Comparison of ENCODE assay signal across 25 cellular contexts in the genomic region with DNA sequence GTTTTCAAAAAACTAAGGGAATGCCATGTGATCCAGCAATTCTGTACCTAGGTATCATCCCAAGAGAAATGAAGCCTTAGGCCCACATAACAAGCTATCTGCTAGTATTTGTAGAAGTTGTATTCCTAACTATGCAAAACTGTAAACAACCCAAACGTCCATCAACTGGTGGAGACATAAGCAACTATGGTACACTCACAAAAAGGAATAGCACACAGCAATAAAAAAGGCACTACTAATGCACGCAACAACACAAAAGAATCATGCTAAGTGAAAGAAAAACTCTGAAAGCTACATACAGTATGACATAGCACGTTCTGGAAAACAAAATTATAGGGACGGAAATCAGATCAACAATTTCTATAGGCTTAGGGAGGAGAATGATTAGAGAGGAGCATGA. TPM values are rescaled to one million over a fixed set of nuclear protein-coding genes. Genes with fewer than 3 reads are reported as not detected.
DNase-seq lines count a peak whose midpoint lies in the region; ATAC-seq, FAIRE-seq and TF ChIP-seq lines count a peak whose summit lies in the region.
"Had no signal": no experiment of that assay in that cellular context is flagged by ENCODE, and none has a peak within 500 bp of the region (broad histone marks: within the 10 kb centered on the region; RNA-seq: fewer than 3 reads in every experiment).

No MANE protein-coding gene starts in this region.

- no peaks in the 10 kb centered on the region for H3K36me3 Mint-ChIP-seq in stimulated activated naive CD8-positive, alpha-beta T cell treated with anti-CD3 and anti-CD28 coated beads, Interleukin-15, Interleukin-2, amounts not matched to agents 100 ng/mL and 50 ng/mL, for 24 hours (ENCODE audit: low read depth)
- no peaks in the 10 kb centered on the region for H3K36me3 Mint-ChIP-seq in activated T-helper 2 cell treated with anti-CD3 and anti-CD28 coated beads, Interferon-gamma antibody, Interleukin-2, Interleukin-4, amounts not matched to agents 10 μg/mL and 5 μg/mL and 100 μg/mL, durations not matched to agents 14 hours and 24 hours and 36 hours (ENCODE audit: low read depth)
- H3K36me3 Mint-ChIP-seq: CD14-positive monocyte, IgD-negative memory B cell had no signal

- H3K36me3 ChIP-seq in IMR-90 (ENCODE audit: control insufficient read depth, insufficient read depth, low read length) (no peaks in the 10 kb centered on the region), endothelial cell of umbilical vein (ENCODE audit: control insufficient read depth in 2 of 2, extremely low read depth in 1 of 2, insufficient read depth in 2 of 2, low read length in 2 of 2) (no peaks in the 10 kb centered on the region), tibial nerve (no peaks in the 10 kb centered on the region)
- H3K36me3 ChIP-seq: BE2C had no signal

- no peaks in the 10 kb centered on the region for H3K79me1 ChIP-seq in IMR-90 (ENCODE audit: low read depth in 1 of 2, low read length in 2 of 2)

- BruUV-seq in IMR-90 (replicated peaks; lab: Mats Ljungman, UMichigan) (no TSS peak), endothelial cell of umbilical vein (replicated peaks; lab: Mats Ljungman, UMichigan) (no TSS peak)

- H3K4me1 Mint-ChIP-seq in stimulated activated naive CD8-positive, alpha-beta T cell treated with anti-CD3 and anti-CD28 coated beads, Interleukin-15, Interleukin-2, amounts not matched to agents 100 ng/mL and 50 ng/mL, for 24 hours (ENCODE audit: low read depth): peaks cover 24% of the 10 kb centered on the region
- H3K4me1 Mint-ChIP-seq in activated T-helper 2 cell treated with anti-CD3 and anti-CD28 coated beads, Interferon-gamma antibody, Interleukin-2, Interleukin-4, amounts not matched to agents 10 μg/mL and 5 μg/mL and 100 μg/mL, durations not matched to agents 14 hours and 24 hours and 36 hours (ENCODE audit: low read depth): peaks cover 4% of the 10 kb centered on the region
- H3K4me1 Mint-ChIP-seq: CD4-positive, alpha-beta memory T cell; GM23338; IgD-negative memory B cell had no signal

- H3K9me3 Mint-ChIP-seq in stimulated activated naive CD8-positive, alpha-beta T cell treated with anti-CD3 and anti-CD28 coated beads, Interleukin-15, Interleukin-2, amounts not matched to agents 100 ng/mL and 50 ng/mL, for 24 hours: no peaks in the 10 kb centered on the region
- H3K9me3 Mint-ChIP-seq in activated T-helper 2 cell treated with anti-CD3 and anti-CD28 coated beads, Interferon-gamma antibody, Interleukin-2, Interleukin-4, amounts not matched to agents 10 μg/mL and 5 μg/mL and 100 μg/mL, durations not matched to agents 14 hours and 24 hours and 36 hours: no peaks in the 10 kb centered on the region
- H3K9me3 Mint-ChIP-seq: CD14-positive monocyte; CD4-positive, alpha-beta memory T cell; GM23338; HFFc6; IgD-negative memory B cell had no signal

- in situ Hi-C loops in IMR-90 (cut with MboI; ENCODE audit: low sequenced_read_pairs): no loop called here

- no CpG with 5 or more reads among the region's 4 CpGs for WGBS in IMR-90 (ENCODE audit: extremely low coverage in 2 of 2, insufficient read length in 1 of 2), 2 experiments
- 87 to 90% methylated on average over 4 of the region's 4 CpGs for WGBS in tibial nerve, 2 donors

- TF ChIP-seq CTCF in IMR-90 (conservative IDR thresholded peaks at IDR 0.05; ENCODE audit: low read depth, low read length) (no peak), endothelial cell of umbilical vein (IDR thresholded peaks at IDR 0.05; ENCODE audit: extremely low read depth in 1 of 2, insufficient read depth in 1 of 2, low read depth in 1 of 2, low read length in 2 of 2) (no peak), tibial nerve (IDR thresholded peaks at IDR 0.05) (no peak)

- no peak overlapping the region for H2BK5ac ChIP-seq in IMR-90 (ENCODE audit: low read depth, low read length, poor library complexity, severe bottlenecking)

- no peak overlapping the region for H4K8ac ChIP-seq in IMR-90 (ENCODE audit: low read depth in 2 of 2, low read length in 2 of 2)

- TF ChIP-seq RAD21 in IMR-90 (IDR thresholded peaks at IDR 0.05; ENCODE audit: low read length): no peak

- intact Hi-C loops in IMR-90 (cut with micrococcal nuclease): no loop called here
- intact Hi-C loops in endothelial cell of umbilical vein (cut with micrococcal nuclease): no loop called here
- intact Hi-C loops in activated T-helper 2 cell treated with anti-CD3 and anti-CD28 coated beads, Interferon-gamma antibody, Interleukin-2, Interleukin-4, amounts not matched to agents 10 μg/mL and 5 μg/mL and 100 μg/mL, durations not matched to agents 14 hours and 24 hours and 36 hours (cut with micrococcal nuclease): no loop called here

- no peak overlapping the region for H2AFZ ChIP-seq in IMR-90 (replicated peaks; ENCODE audit: low read length, poor library complexity)
- H2AFZ ChIP-seq in endothelial cell of umbilical vein (ENCODE audit: low read depth, low read length): no peak overlapping the region

- H3K4me3 ChIP-seq in IMR-90 (ENCODE audit: insufficient read depth, low read depth, low read length): no peak overlapping the region
- no peak overlapping the region for H3K4me3 ChIP-seq in endothelial cell of umbilical vein (replicated peaks in 1 of 3; ENCODE audit: insufficient read depth in 1 of 3, low read depth in 1 of 3, low read length in 3 of 3)
- no peak overlapping the region for H3K4me3 ChIP-seq in tibial nerve
- H3K4me3 ChIP-seq: GM23338 had no signal

- no peaks in the 10 kb centered on the region for H3K79me2 ChIP-seq in endothelial cell of umbilical vein (ENCODE audit: control insufficient read depth, insufficient read depth, low read length)

- no peak overlapping the region for H3K4me3 Mint-ChIP-seq in stimulated activated naive CD8-positive, alpha-beta T cell treated with anti-CD3 and anti-CD28 coated beads, Interleukin-15, Interleukin-2, amounts not matched to agents 100 ng/mL and 50 ng/mL, for 24 hours
- H3K4me3 Mint-ChIP-seq in activated T-helper 2 cell treated with anti-CD3 and anti-CD28 coated beads, Interferon-gamma antibody, Interleukin-2, Interleukin-4, amounts not matched to agents 10 μg/mL and 5 μg/mL and 100 μg/mL, durations not matched to agents 14 hours and 24 hours and 36 hours (ENCODE audit: low read depth): no peak overlapping the region
- H3K4me3 Mint-ChIP-seq: CD14-positive monocyte; CD4-positive, alpha-beta memory T cell; GM23338; HFFc6; IgD-negative memory B cell had no signal

- CTCF ChIA-PET in IMR-90 (lab: Yijun Ruan, JAX): interaction anchor here (0.9 to 1.1 kb wide), 2 partner anchors 9 to 11 kb away, joined by 3 to 4 read pairs; no protein-coding TSS in a partner anchor
- CTCF ChIA-PET in endothelial cell of umbilical vein (lab: Charles Lee): interaction anchor here (1.0 kb wide), 1 partner anchor 15 kb away, joined by 3 read pairs; no protein-coding TSS in a partner anchor

- H4K91ac ChIP-seq in IMR-90 (ENCODE audit: insufficient read depth, low read depth, low read length): no peak overlapping the region

- H3K27me3 Mint-ChIP-seq in stimulated activated naive CD8-positive, alpha-beta T cell treated with anti-CD3 and anti-CD28 coated beads, Interleukin-15, Interleukin-2, amounts not matched to agents 100 ng/mL and 50 ng/mL, for 24 hours: no peaks in the 10 kb centered on the region
- no peaks in the 10 kb centered on the region for H3K27me3 Mint-ChIP-seq in activated T-helper 2 cell treated with anti-CD3 and anti-CD28 coated beads, Interferon-gamma antibody, Interleukin-2, Interleukin-4, amounts not matched to agents 10 μg/mL and 5 μg/mL and 100 μg/mL, durations not matched to agents 14 hours and 24 hours and 36 hours (ENCODE audit: low read depth)
- H3K27me3 Mint-ChIP-seq: CD4-positive, alpha-beta memory T cell; IgD-negative memory B cell had no signal

- H3K56ac ChIP-seq in IMR-90 (ENCODE audit: extremely low read depth, insufficient read depth, low read length): no peak overlapping the region

- no peaks in the 10 kb centered on the region for H3K4me1 ChIP-seq in IMR-90 (ENCODE audit: control insufficient read depth, insufficient read depth, low read length)
- no peaks in the 10 kb centered on the region for H3K4me1 ChIP-seq in endothelial cell of umbilical vein (ENCODE audit: control insufficient read depth, extremely low read depth, insufficient read depth, low read length)
- no peaks in the 10 kb centered on the region for H3K4me1 ChIP-seq in tibial nerve
- H3K4me1 ChIP-seq: BE2C had no signal

- no peak overlapping the region for H2AK9ac ChIP-seq in IMR-90 (replicated peaks; ENCODE audit: low read depth, low read length, poor library complexity)

- DNase-seq in stimulated activated naive CD8-positive, alpha-beta T cell treated with anti-CD3 and anti-CD28 coated beads, Interleukin-15, Interleukin-2, amounts not matched to agents 100 U/mL and 50 U/mL, for 24 hours: no peak
- no peak for DNase-seq in IMR-90
- no peak for DNase-seq in endothelial cell of umbilical vein (ENCODE audit: low read depth, low spot score)
- no peak for DNase-seq in tibial nerve (ENCODE audit: low spot score in 2 of 2)
- DNase-seq in activated CD8-positive, alpha-beta memory T cell treated with anti-CD3 and anti-CD28 coated beads, Interleukin-2, amount 50 U/mL, for 4 hours: no peak
- DNase-seq in activated T-helper 2 cell treated with anti-CD3 and anti-CD28 coated beads, Interferon-gamma antibody, Interleukin-2, Interleukin-4, amounts not matched to agents 10 μg/mL and 5 μg/mL and 100 μg/mL, durations not matched to agents 14 hours and 24 hours and 36 hours (ENCODE audit: low spot score): no peak
- DNase-seq: ACHN; BE2C; CD4-positive, alpha-beta memory T cell; DMS153; DMS79; GDM1; HCEC 1CT; HFFc6 had no signal

- TF ChIP-seq POLR2A in IMR-90 (IDR thresholded peaks at IDR 0.05; ENCODE audit: low read depth, low read length) (no peak), endothelial cell of umbilical vein (IDR thresholded peaks at IDR 0.05; ENCODE audit: low read depth, low read length) (no peak), tibial nerve (IDR thresholded peaks at IDR 0.05) (no peak)

- H2BK20ac ChIP-seq in IMR-90 (ENCODE audit: low read depth, low read length): no peak overlapping the region

- no peak for ATAC-seq in stimulated activated naive CD8-positive, alpha-beta T cell treated with anti-CD3 and anti-CD28 coated beads, Interleukin-15, Interleukin-2, amounts not matched to agents 100 U/mL and 50 U/mL, for 24 hours
- ATAC-seq in IMR-90 (ENCODE audit: low read depth) (no peak), GM21717 (IDR thresholded peaks at IDR 0.05; ENCODE audit: unreplicated experiment) (no peak)
- ATAC-seq: GM23338 had no signal

- dilution Hi-C loops in IMR-90 (cut with HindIII; ENCODE audit: low sequenced_read_pairs, unreplicated experiment) (no loop called here), endothelial cell of umbilical vein (cut with MboI; ENCODE audit: extremely low pct_ligation_motif_present, low sequenced_read_pairs) (no loop called here)

- H3K4me2 ChIP-seq in IMR-90 (ENCODE audit: low read depth, low read length) (0 out of 2 replicates have a peak overlapping the region, but pooled peaks have one; percentile 21), endothelial cell of umbilical vein (ENCODE audit: insufficient read depth, low read length) (peak overlapping the region; percentile 12)
- H3K4me2 ChIP-seq: GM23338 had no signal

- H3K18ac ChIP-seq in IMR-90 (ENCODE audit: low read depth, low read length): no peak overlapping the region

- no peak overlapping the region for H2BK15ac ChIP-seq in IMR-90 (ENCODE audit: low read depth, low read length)

- H3K9me1 ChIP-seq in IMR-90 (ENCODE audit: insufficient read depth, low read length): no peaks in the 10 kb centered on the region
- no peaks in the 10 kb centered on the region for H3K9me1 ChIP-seq in endothelial cell of umbilical vein (replicated peaks; ENCODE audit: control insufficient read depth, extremely low read depth, insufficient read depth, low read length)

- no peak overlapping the region for H4K5ac ChIP-seq in IMR-90 (ENCODE audit: low read depth, low read length)

- H3K9ac ChIP-seq in IMR-90 (ENCODE audit: low read depth, low read length) (no peak overlapping the region), endothelial cell of umbilical vein (replicated peaks; ENCODE audit: extremely low read depth, insufficient read depth, low read length) (no peak overlapping the region)

- POLR2A ChIA-PET in IMR-90 (lab: Charles Lee; ENCODE audit: unreplicated experiment) (no interaction called here), endothelial cell of umbilical vein (lab: Charles Lee) (no interaction called here)

- no peak overlapping the region for H3K23ac ChIP-seq in IMR-90 (ENCODE audit: low read depth, low read length)

- H2AK5ac ChIP-seq in IMR-90 (ENCODE audit: low read depth, low read length): no peak overlapping the region

- no peak for FAIRE-seq in endothelial cell of umbilical vein (lab: Jason Lieb, UNC)
- FAIRE-seq: GM12892, GM18507, H54, HTR-8/SVneo had no signal

- H4K20me1 ChIP-seq in IMR-90 (ENCODE audit: insufficient read depth, low read length) (no peaks in the 10 kb centered on the region), endothelial cell of umbilical vein (replicated peaks; ENCODE audit: control insufficient read depth, extremely low read depth, insufficient read depth, low read length) (no peaks in the 10 kb centered on the region)

- no peak overlapping the region for H2BK120ac ChIP-seq in IMR-90 (ENCODE audit: low read depth, low read length)

- H3K9me3 ChIP-seq in IMR-90 (ENCODE audit: control insufficient read depth, insufficient read depth, low read length) (no peaks in the 10 kb centered on the region), endothelial cell of umbilical vein (replicated peaks; ENCODE audit: control insufficient read depth, insufficient read depth, low read length) (no peaks in the 10 kb centered on the region), tibial nerve (peaks cover 0 to 3% (median 0%) of the 10 kb centered on the region in 4 donors)
- H3K9me3 ChIP-seq: BE2C had no signal

- H3K27ac Mint-ChIP-seq in stimulated activated naive CD8-positive, alpha-beta T cell treated with anti-CD3 and anti-CD28 coated beads, Interleukin-15, Interleukin-2, amounts not matched to agents 100 ng/mL and 50 ng/mL, for 24 hours: peak overlapping the region; percentile 32
- H3K27ac Mint-ChIP-seq in activated T-helper 2 cell treated with anti-CD3 and anti-CD28 coated beads, Interferon-gamma antibody, Interleukin-2, Interleukin-4, amounts not matched to agents 10 μg/mL and 5 μg/mL and 100 μg/mL, durations not matched to agents 14 hours and 24 hours and 36 hours: no peak overlapping the region
- H3K27ac Mint-ChIP-seq: CD14-positive monocyte; CD4-positive, alpha-beta memory T cell; GM23338; HFFc6; IgD-negative memory B cell had no signal

- TF ChIP-seq EP300 in tibial nerve (IDR thresholded peaks at IDR 0.05): no peak

- no peaks in the 10 kb centered on the region for H3K27me3 ChIP-seq in IMR-90 (ENCODE audit: control insufficient read depth, insufficient read depth, low read length)
- H3K27me3 ChIP-seq in endothelial cell of umbilical vein (ENCODE audit: control insufficient read depth in 2 of 2, insufficient read depth in 2 of 2, low read length in 2 of 2): no peaks in the 10 kb centered on the region
- H3K27me3 ChIP-seq in tibial nerve: no peaks in the 10 kb centered on the region

- no peak overlapping the region for H3K4ac ChIP-seq in IMR-90 (ENCODE audit: low read depth, low read length)

- H3K14ac ChIP-seq in IMR-90 (replicated peaks; ENCODE audit: low read depth, low read length): no peak overlapping the region

- H3K27ac ChIP-seq in IMR-90 (ENCODE audit: insufficient read depth, low read length): no peak overlapping the region
- H3K27ac ChIP-seq in endothelial cell of umbilical vein (ENCODE audit: insufficient read depth, low read depth, low read length): no peak overlapping the region
- H3K27ac ChIP-seq in tibial nerve: peak overlapping the region in 3 of 4 donors; percentile 6 to 77 (median 60)

RNA-seq across cellular contexts. Expression of a gene that starts 15.3 kb away (rescaled TPM):
- total RNA-seq in IMR-90 (2012; rRNA removed) (not detected in 2 replicates), endothelial cell of umbilical vein (not detected in 2 replicates), tibial nerve (1 to 10 TPM in 2 of 4 donors, not detected in 2; 1.5 to 2.2 TPM)
- polyA plus RNA-seq in IMR-90 (2012; rRNA removed) (not detected in 2 replicates), endothelial cell of umbilical vein (not detected in 2 replicates)
- not detected in 2 replicates for polyA plus RNA-seq in IMR-90 (2012; cell fraction: cytosol; rRNA removed)
- not detected in 2 replicates for polyA plus RNA-seq in IMR-90 (2012; cell fraction: nucleus; rRNA removed; ENCODE audit: low replicate concordance)
- polyA plus RNA-seq in endothelial cell of umbilical vein (2011; cell fraction: cytosol; rRNA removed): not detected in 2 replicates
- 0.40 TPM in 1 of 2 replicates, not detected in the other for polyA plus RNA-seq in endothelial cell of umbilical vein (2011; cell fraction: nucleus; rRNA removed)
- not detected in 2 replicates for polyA plus RNA-seq in endothelial cell of umbilical vein (2012)
- not detected in 2 replicates for polyA minus RNA-seq in endothelial cell of umbilical vein
- polyA minus RNA-seq in endothelial cell of umbilical vein (2011; cell fraction: cytosol; rRNA and poly(A)+ RNA removed): not detected
- polyA minus RNA-seq in endothelial cell of umbilical vein (2011; cell fraction: nucleus; rRNA and poly(A)+ RNA removed): 0.77 and 1.0 TPM in 2 replicates
- total RNA-seq in activated T-helper 2 cell treated with anti-CD3 and anti-CD28 coated beads, Interferon-gamma antibody, Interleukin-2, Interleukin-4, amounts not matched to agents 10 μg/mL and 5 μg/mL and 100 μg/mL, durations not matched to agents 14 hours and 24 hours and 36 hours: not detected in 2 replicates
- total RNA-seq: A172; CD4-positive, alpha-beta memory T cell; Daoy; GM23338 had no signal
- polyA plus RNA-seq: CD14-positive monocyte; CD4-positive, alpha-beta memory T cell; IgD-negative memory B cell had no signal

Comparison
In these comparisons a context has a peak if more than half of its experiments do, and no peak if none do; other contexts are left out.
1. H3K27ac ChIP-seq: peak in tibial nerve (3 of 4); none in IMR-90 (single experiment) and endothelial cell of umbilical vein (single experiment).